ENCODE assay signal across 8 cellular contexts in genomic region chr5:6829150-6829784, GRCh38.
A peak's percentile ranks its signal among the peaks of the same experiment; 100 is the strongest.
DNase-seq lines count a peak whose midpoint lies in the region; ATAC-seq and TF ChIP-seq lines count a peak whose summit lies in the region.

No MANE protein-coding gene starts in this region.

- TF ChIP-seq CTCF in H9 (conservative IDR thresholded peaks at IDR 0.05) = no peak

- H2BK120ac ChIP-seq in H9 (ENCODE audit: low read depth, low read length, poor library complexity, severe bottlenecking) = no peak overlapping the region

- H3K4me1 Mint-ChIP-seq in activated CD8-positive, alpha-beta memory T cell treated with anti-CD3 and anti-CD28 coated beads, Interleukin-2, amount 10 ng/mL, durations not matched to agents 7 days and 5 days = peaks cover 62% of the 10 kb centered on the region
- no peaks in the 10 kb centered on the region for H3K4me1 Mint-ChIP-seq in H9

- peak overlapping the region; percentile 71 for H3K4me3 Mint-ChIP-seq in activated CD8-positive, alpha-beta memory T cell treated with anti-CD3 and anti-CD28 coated beads, Interleukin-2, amount 10 ng/mL, durations not matched to agents 7 days and 5 days
- no peak overlapping the region; a peak in 1 of 5 replicates for H3K4me3 Mint-ChIP-seq in H9

- no peaks in the 10 kb centered on the region for H4K20me1 ChIP-seq in H9 (ENCODE audit: control insufficient read depth, insufficient read depth, insufficient read length)

- H3K79me1 ChIP-seq in H9 (ENCODE audit: insufficient read depth, low read depth, low read length, poor library complexity, severe bottlenecking) = no peaks in the 10 kb centered on the region

- no peak overlapping the region for H2AK5ac ChIP-seq in H9 (ENCODE audit: insufficient read length, low read length)

- H3K9me3 ChIP-seq in H9 (ENCODE audit: control insufficient read depth, low read depth, low read length) = no peaks in the 10 kb centered on the region

- peaks cover 5% of the 10 kb centered on the region for H3K27me3 Mint-ChIP-seq in activated CD8-positive, alpha-beta memory T cell treated with anti-CD3 and anti-CD28 coated beads, Interleukin-2, amount 10 ng/mL, durations not matched to agents 7 days and 5 days
- peaks cover 3% of the 10 kb centered on the region for H3K27me3 Mint-ChIP-seq in H9 (ENCODE audit: low read depth)

- no peak overlapping the region for H4K91ac ChIP-seq in H9 (ENCODE audit: insufficient read length, low read depth, low read length)

- no peaks in the 10 kb centered on the region for H3K4me1 ChIP-seq in H9 (ENCODE audit: insufficient read depth, low read length)

- H3K4me2 ChIP-seq in H9 (ENCODE audit: insufficient read depth, insufficient read length, low read length) = no peak overlapping the region

- H3K56ac ChIP-seq in H9 (ENCODE audit: insufficient read length, low read depth, low read length) = no peak overlapping the region

- no peak overlapping the region for H3K27ac ChIP-seq in H9 (ENCODE audit: insufficient read length, low read depth, low read length)

- H3K27ac Mint-ChIP-seq in activated CD8-positive, alpha-beta memory T cell treated with anti-CD3 and anti-CD28 coated beads, Interleukin-2, amount 10 ng/mL, durations not matched to agents 7 days and 5 days = peak overlapping the region; percentile 95
- no peak overlapping the region for H3K27ac Mint-ChIP-seq in H9

- no CpG with 5 or more reads among the region's 5 CpGs for WGBS in H9 (ENCODE audit: extremely low coverage, insufficient read length, low lambda C conversion rate)

- no peak overlapping the region for H3T11ph ChIP-seq in H9 (ENCODE audit: low read length)

- no peak overlapping the region for H3K18ac ChIP-seq in H9 (ENCODE audit: insufficient read length, low read depth, low read length)

- ATAC-seq in HG02973 (IDR thresholded peaks at IDR 0.05; ENCODE audit: unreplicated experiment) = peak; percentile 82
- ATAC-seq in activated CD8-positive, alpha-beta memory T cell treated with anti-CD3 and anti-CD28 coated beads, Interleukin-2, amount 10 ng/mL, durations not matched to agents 7 days and 5 days = peak; percentile 76

- no peak overlapping the region for H2BK20ac ChIP-seq in H9 (ENCODE audit: low read depth, low read length, poor library complexity, severe bottlenecking)

- no peak overlapping the region for H2AFZ ChIP-seq in H9 (ENCODE audit: low read length)

- H4K5ac ChIP-seq in H9 (ENCODE audit: insufficient read length, low read depth, low read length) = no peak overlapping the region

- no peak overlapping the region for H3K14ac ChIP-seq in H9 (ENCODE audit: insufficient read depth, low read length)

- peaks cover 4% of the 10 kb centered on the region for H3K9me3 Mint-ChIP-seq in activated CD8-positive, alpha-beta memory T cell treated with anti-CD3 and anti-CD28 coated beads, Interleukin-2, amount 10 ng/mL, durations not matched to agents 7 days and 5 days (ENCODE audit: low read depth)
- peaks cover 8 to 10% of the 10 kb centered on the region in 2 experiments for H3K9me3 Mint-ChIP-seq in H9

- no peak overlapping the region for H3K9ac ChIP-seq in H9 (ENCODE audit: extremely low read depth, insufficient read length, low read length)

- no peaks in the 10 kb centered on the region for H3K23me2 ChIP-seq in H9 (ENCODE audit: insufficient read length, low read depth, low read length, poor library complexity, severe bottlenecking)

- H3K36me3 Mint-ChIP-seq in activated CD8-positive, alpha-beta memory T cell treated with anti-CD3 and anti-CD28 coated beads, Interleukin-2, amount 10 ng/mL, durations not matched to agents 7 days and 5 days = peaks cover 3% of the 10 kb centered on the region
- peaks cover 0 to 7% (median 0%) of the 10 kb centered on the region in 3 experiments; a peak in 2 of 7 replicates for H3K36me3 Mint-ChIP-seq in H9 (ENCODE audit: insufficient read depth in 1 of 3, low read depth in 3 of 3)

- no peaks in the 10 kb centered on the region for H3K79me2 ChIP-seq in H9 (ENCODE audit: insufficient read depth, low read length)

- no peak overlapping the region for H3K23ac ChIP-seq in H9 (ENCODE audit: insufficient read length, low read depth, low read length)

- no peaks in the 10 kb centered on the region for H3K27me3 ChIP-seq in H9 (ENCODE audit: insufficient read depth, low read length)

- CTCF ChIA-PET in activated CD8-positive, alpha-beta memory T cell treated with anti-CD3 and anti-CD28 coated beads, Interleukin-2, amount 10 ng/mL, durations not matched to agents 7 days and 5 days (lab: Charles Lee) = interaction anchor here (1.0 to 2.0 kb wide), 4 partner anchors 9 to 1040 kb away, joined by 3 to 8 read pairs (median 4); partner anchors contain the start of genes FASTKD3 and MTRR

- DNase-seq in activated CD4-positive, alpha-beta T cell treated with anti-CD3 and anti-CD28 coated beads for 48 hours = peak; percentile 77
- no peak for DNase-seq in activated CD4-positive, alpha-beta T cell treated with anti-CD3 and anti-CD28 coated beads for 4 hours
- DNase-seq in activated CD8-positive, alpha-beta memory T cell treated with anti-CD3 and anti-CD28 coated beads, Interleukin-2, amount 10 ng/mL, durations not matched to agents 7 days and 5 days = peak; percentile 84
- DNase-seq in stimulated activated CD8-positive, alpha-beta memory T cell treated with anti-CD3 and anti-CD28 coated beads, Interleukin-4, amount 100 ng/mL, for 48 hours = peak; percentile 70
- DNase-seq in NCI-H446 (lab: John Stamatoyannopoulos, UW) = no peak
- no peak for DNase-seq in COLO668 (lab: John Stamatoyannopoulos, UW; ENCODE audit: unreplicated experiment)
- no peak for DNase-seq in H9

- H2BK5ac ChIP-seq in H9 (ENCODE audit: insufficient read length, low read length) = no peak overlapping the region

- no peak overlapping the region for H2BK12ac ChIP-seq in H9 (ENCODE audit: insufficient read length, low read depth, low read length)

- H3K4ac ChIP-seq in H9 (ENCODE audit: low read depth, low read length) = no peak overlapping the region

- no peak overlapping the region for H2BK15ac ChIP-seq in H9 (ENCODE audit: low read depth, low read length)

- H4K8ac ChIP-seq in H9 (replicated peaks; ENCODE audit: insufficient read length, low read depth, low read length) = no peak overlapping the region

Comparison
In these comparisons a context has a peak if more than half of its experiments do, and no peak if none do; other contexts are left out.
1. DNase-seq: peak in activated CD4-positive, alpha-beta T cell treated with anti-CD3 and anti-CD28 coated beads for 48 hours (single experiment), activated CD8-positive, alpha-beta memory T cell treated with anti-CD3 and anti-CD28 coated beads, Interleukin-2, amount 10 ng/mL, durations not matched to agents 7 days and 5 days (single experiment) and stimulated activated CD8-positive, alpha-beta memory T cell treated with anti-CD3 and anti-CD28 coated beads, Interleukin-4, amount 100 ng/mL, for 48 hours (single experiment); none in activated CD4-positive, alpha-beta T cell treated with anti-CD3 and anti-CD28 coated beads for 4 hours (0 of 2), NCI-H446 (0 of 2), COLO668 (single experiment) and H9 (single experiment).